In the genomic region with DNA sequence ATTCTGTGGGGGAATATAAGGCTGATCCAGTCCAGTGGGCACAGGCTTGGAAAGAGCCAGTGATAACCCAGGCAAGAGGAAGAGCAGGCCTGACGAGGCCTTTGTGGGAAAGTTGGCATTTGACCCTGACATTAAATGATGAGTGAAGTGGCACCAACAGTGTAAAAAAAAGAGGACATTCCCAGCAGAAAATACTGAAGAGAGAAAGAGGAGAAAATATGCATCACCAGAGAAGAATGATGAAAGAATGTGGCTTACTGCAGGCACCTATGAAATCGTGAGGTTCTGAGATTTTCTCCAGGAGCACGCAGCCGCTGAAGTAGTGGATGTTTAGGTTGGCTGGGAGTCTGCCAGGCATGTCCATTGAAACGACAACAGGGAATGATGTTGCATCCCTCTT, we compare ENCODE assay signal across 19 cellular contexts. TPM values are rescaled to one million over a fixed set of nuclear protein-coding genes. Genes with fewer than 3 reads are reported as not detected.
DNase-seq lines count a peak whose midpoint lies in the region; ATAC-seq, FAIRE-seq and TF ChIP-seq lines count a peak whose summit lies in the region.
"Had no signal": no experiment of that assay in that cellular context is flagged by ENCODE, and none has a peak within 500 bp of the region (broad histone marks: within the 10 kb centered on the region; RNA-seq: fewer than 3 reads in every experiment).

No MANE protein-coding gene starts in this region.

- ATAC-seq in left colon = no peak
- ATAC-seq: PC-3 had no signal

- TF ChIP-seq CTCF in WERI-Rb-1 (IDR thresholded peaks at IDR 0.05; ENCODE audit: low read depth, low read length) = no peak

- no peak overlapping the region for H3K27ac ChIP-seq in WERI-Rb-1
- H3K27ac ChIP-seq: HL-60, SJCRH30 had no signal

- intact Hi-C loops in posterior vena cava (cut with DNase I) (no loop called here), left colon (cut with DNase I, micrococcal nuclease) (no loop called here)

- no peak for TF ChIP-seq POLR2A in GM12891 (IDR thresholded peaks at IDR 0.05; ENCODE audit: low read depth, low read length)

- H3K36me3 ChIP-seq in WERI-Rb-1 = no peaks in the 10 kb centered on the region; the same call in 1 of the 2 replicates
- H3K36me3 ChIP-seq: SJCRH30 had no signal

- no peak overlapping the region for H3K4me3 ChIP-seq in WERI-Rb-1 (ENCODE audit: low read depth, low read length)
- H3K4me3 ChIP-seq: SJCRH30 had no signal

- H3K27me3 ChIP-seq in WERI-Rb-1 (ENCODE audit: insufficient read depth, low read depth, severe bottlenecking) = no peaks in the 10 kb centered on the region

- DNase-seq in HK-2 (ENCODE audit: unreplicated experiment) (peak; percentile 70), amniotic epithelial cell (ENCODE audit: low read depth) (peak; percentile 54), kidney glomerular epithelial cell (lab: John Stamatoyannopoulos, UW) (peak; percentile 90), posterior vena cava (ENCODE audit: low spot score) (peak; percentile 25), LoVo (ENCODE audit: low spot score) (no peak), GM12891 (ENCODE audit: insufficient read length, low spot score) (no peak), left colon (no peak), WERI-Rb-1 (no peak)
- DNase-seq: COR-L47, DMS153, HFFc6, NCI-H1417 treated with DMSO at 0.1 percent for 48 hours, NCI-H2029 treated with DMSO at 0.1 percent for 48 hours, NCI-H748 treated with DMSO at 0.1 percent for 48 hours, PC-3, SJCRH30 had no signal

- no peak for FAIRE-seq in GM12891 (lab: Jason Lieb, UNC)
- FAIRE-seq: GM19239 had no signal

- H3K9me3 ChIP-seq in WERI-Rb-1 (ENCODE audit: severe bottlenecking) = no peaks in the 10 kb centered on the region
- H3K9me3 ChIP-seq: SJCRH30 had no signal

TF ChIP-seq in GM12891, 5 proteins besides CTCF, POLR2A, EP300 and RAD21:
- TF ChIP-seq POLR2AphosphoS5 (IDR thresholded peaks at IDR 0.05; ENCODE audit: low read depth, low read length) = no peak
- no peak for TF ChIP-seq PAX5 (IDR thresholded peaks at IDR 0.05; ENCODE audit: insufficient read depth, low read length, severe bottlenecking)
- no peak for TF ChIP-seq TAF1 (IDR thresholded peaks at IDR 0.05; ENCODE audit: low read depth, low read length)
- TF ChIP-seq POU2F2 (IDR thresholded peaks at IDR 0.05; ENCODE audit: low read depth, low read length) = no peak
- no peak for TF ChIP-seq SPI1 (IDR thresholded peaks at IDR 0.05; ENCODE audit: low read depth, low read length)

RNA-seq across cellular contexts. Expression of a gene that starts 13.7 kb away (rescaled TPM):
- total RNA-seq in posterior vena cava = 10 to 100 TPM; 17.4 to 28.7 TPM
- polyA plus RNA-seq in GM12891 (2012; ENCODE audit: low read depth, missing spikeins) = 0.18 TPM
- 1 to 10 TPM; 1.2 to 1.7 TPM for total RNA-seq in left colon
- total RNA-seq: SJCRH30 had no signal

RNA-seq across cellular contexts. Expression of a gene that starts 30.4 kb away (rescaled TPM):
- total RNA-seq in posterior vena cava (under 1 TPM; 0.09 to 0.14 TPM), left colon (under 1 TPM; 0.09 to 0.47 TPM)
- polyA plus RNA-seq in GM12891 (2012; ENCODE audit: low read depth, missing spikeins) = 0.10 TPM
- total RNA-seq: NCI-H460, PC-3, SJCRH30 had no signal

Comparison
In these comparisons a context has a peak if more than half of its experiments do, and no peak if none do; other contexts are left out.
1. DNase-seq: peak in HK-2 (single experiment), amniotic epithelial cell (single experiment), kidney glomerular epithelial cell (single experiment) and posterior vena cava (single experiment); none in LoVo (single experiment), GM12891 (single experiment), left colon (0 of 2) and WERI-Rb-1 (single experiment).
2. RNA of a gene that starts 13.7 kb away (total RNA-seq): 17.4 to 28.7 TPM in posterior vena cava; 1.2 to 1.7 TPM in left colon; every median in the first group is over 4 times any median in the second.